ENCODE assay signal across 12 cellular contexts in the genomic region with DNA sequence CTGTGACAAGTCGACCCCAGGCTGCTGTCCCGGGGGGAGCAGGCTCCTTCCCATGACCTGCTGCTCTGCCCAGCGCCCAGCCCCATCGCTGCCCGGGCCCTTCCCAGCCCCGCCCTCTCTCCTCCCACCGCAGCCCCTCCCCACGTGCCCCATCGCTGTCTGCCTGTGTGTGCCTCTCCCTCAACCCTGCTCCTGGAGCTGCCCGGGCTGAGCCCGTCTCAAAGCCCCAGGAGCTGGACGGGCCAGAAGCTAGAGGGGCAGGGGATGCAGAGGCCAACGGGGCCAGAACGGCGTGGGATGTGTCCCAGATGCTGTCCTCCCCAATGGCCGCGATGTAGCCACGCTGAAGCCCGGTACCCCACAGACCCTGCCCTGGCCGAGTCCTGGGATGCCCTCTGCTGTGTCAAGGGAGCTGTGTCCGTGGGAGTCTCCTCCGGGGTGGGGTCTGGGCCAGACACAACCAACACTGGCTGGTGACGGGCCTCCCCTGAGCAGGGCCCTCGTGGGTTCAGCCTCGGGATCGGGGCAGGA.
DNase-seq lines count a peak whose midpoint lies in the region; ATAC-seq and TF ChIP-seq lines count a peak whose summit lies in the region.
"Had no signal": no experiment of that assay in that cellular context is flagged by ENCODE, and none has a peak within 500 bp of the region (broad histone marks: within the 10 kb centered on the region; RNA-seq: fewer than 3 reads in every experiment).

No MANE protein-coding gene starts in this region.

- no peaks in the 10 kb centered on the region for H3K4me1 Mint-ChIP-seq in activated CD8-positive, alpha-beta memory T cell treated with anti-CD3 and anti-CD28 coated beads, Interleukin-2, amount 10 ng/mL, durations not matched to agents 7 days and 5 days

- H3K79me2 ChIP-seq in hepatocyte = no peaks in the 10 kb centered on the region

- H3K9me2 ChIP-seq in hepatocyte (replicated peaks; ENCODE audit: insufficient read depth) = no peaks in the 10 kb centered on the region

- no peaks in the 10 kb centered on the region for H3K27me3 Mint-ChIP-seq in activated CD8-positive, alpha-beta memory T cell treated with anti-CD3 and anti-CD28 coated beads, Interleukin-2, amount 10 ng/mL, durations not matched to agents 7 days and 5 days

- ATAC-seq in activated CD8-positive, alpha-beta memory T cell treated with anti-CD3 and anti-CD28 coated beads, Interleukin-2, amount 10 ng/mL, durations not matched to agents 7 days and 5 days = no peak
- ATAC-seq in Panc1 (peak; percentile 51), right lobe of liver (peak in 1 of 4 donors; percentile 4)
- ATAC-seq: PC-3 had no signal

- H2AFZ ChIP-seq in hepatocyte = no peak overlapping the region

- H3K4me3 ChIP-seq in Panc1 (ENCODE audit: low read depth in 2 of 2, low read length in 2 of 2) = no peak overlapping the region
- no peak overlapping the region for H3K4me3 ChIP-seq in right lobe of liver
- H3K4me3 ChIP-seq in stomach = no peak overlapping the region
- no peak overlapping the region for H3K4me3 ChIP-seq in hepatocyte
- H3K4me3 ChIP-seq in thyroid gland (replicated peaks in 1 of 3) = no peak overlapping the region
- H3K4me3 ChIP-seq: BLaER1 treated with 17β-estradiol and CSF1 and Interleukin-3, amounts not matched to agents 10 nM and 100 nM had no signal

- no peaks in the 10 kb centered on the region for H3K27me3 ChIP-seq in Panc1 (ENCODE audit: control insufficient read depth, insufficient read depth, low read length)
- no peaks in the 10 kb centered on the region for H3K27me3 ChIP-seq in right lobe of liver
- no peaks in the 10 kb centered on the region for H3K27me3 ChIP-seq in stomach
- H3K27me3 ChIP-seq in hepatocyte = no peaks in the 10 kb centered on the region
- no peaks in the 10 kb centered on the region for H3K27me3 ChIP-seq in thyroid gland

- POLR2A ChIA-PET in Panc1 (lab: Charles Lee) = no interaction called here

- WGBS in right lobe of liver (ENCODE audit: insufficient coverage, low coverage, low lambda C conversion rate, missing lambda C conversion rate) = 87% methylated on average over 5 of the region's 26 CpGs
- 84 to 90% (median 87%) methylated on average over 20 to 26 of the region's 26 CpGs for WGBS in stomach, 5 donors
- 92% methylated on average over 24 of the region's 26 CpGs for WGBS in hepatocyte (ENCODE audit: low lambda C conversion rate, missing lambda C conversion rate)
- 75% methylated on average over 6 to 24 of the region's 26 CpGs for WGBS in thyroid gland, 2 donors

- CTCF ChIA-PET in activated CD8-positive, alpha-beta memory T cell treated with anti-CD3 and anti-CD28 coated beads, Interleukin-2, amount 10 ng/mL, durations not matched to agents 7 days and 5 days (lab: Charles Lee) = no interaction called here
- CTCF ChIA-PET in Panc1 (lab: Charles Lee) = no interaction called here

- no peak for TF ChIP-seq EP300 in stomach (IDR thresholded peaks at IDR 0.05)

- in situ Hi-C loops in Panc1 (cut with HindIII; ENCODE audit: low pct_unique_long_range_greater_than_20kb, low sequenced_read_pairs) = no loop called here

- TF ChIP-seq POLR2A in right lobe of liver (IDR thresholded peaks at IDR 0.05) = no peak
- no peak for TF ChIP-seq POLR2A in stomach (IDR thresholded peaks at IDR 0.05)
- TF ChIP-seq POLR2A in thyroid gland (IDR thresholded peaks at IDR 0.05) = no peak

- H3K36me3 ChIP-seq in Panc1 (ENCODE audit: control insufficient read depth, insufficient read depth, low read length) = no peaks in the 10 kb centered on the region
- H3K36me3 ChIP-seq in right lobe of liver = no peaks in the 10 kb centered on the region
- peaks cover 0 to 15% (median 0%) of the 10 kb centered on the region in 4 donors for H3K36me3 ChIP-seq in stomach
- H3K36me3 ChIP-seq in hepatocyte (replicated peaks; ENCODE audit: insufficient read depth, low read depth) = no peaks in the 10 kb centered on the region
- H3K36me3 ChIP-seq in thyroid gland = no peaks in the 10 kb centered on the region

- BruUV-seq in Panc1 (replicated peaks; lab: Mats Ljungman, UMichigan) = no TSS peak

- H3K4me1 ChIP-seq in Panc1 (ENCODE audit: control insufficient read depth, insufficient read depth, low read length) (no peaks in the 10 kb centered on the region), right lobe of liver (no peaks in the 10 kb centered on the region), stomach (peaks cover 0 to 5% (median 4%) of the 10 kb centered on the region in 4 donors), hepatocyte (ENCODE audit: insufficient read depth) (no peaks in the 10 kb centered on the region), thyroid gland (peaks cover 0 to 4% of the 10 kb centered on the region in 2 donors)

- no peak overlapping the region for H3K4me3 Mint-ChIP-seq in activated CD8-positive, alpha-beta memory T cell treated with anti-CD3 and anti-CD28 coated beads, Interleukin-2, amount 10 ng/mL, durations not matched to agents 7 days and 5 days

- no peak overlapping the region for H3K27ac ChIP-seq in Panc1 (ENCODE audit: low read length)
- no peak overlapping the region for H3K27ac ChIP-seq in right lobe of liver
- H3K27ac ChIP-seq in stomach = no peak overlapping the region
- H3K27ac ChIP-seq in hepatocyte = no peak overlapping the region
- H3K27ac ChIP-seq in thyroid gland = no peak overlapping the region
- H3K27ac ChIP-seq: BLaER1 treated with 17β-estradiol and CSF1 and Interleukin-3, amounts not matched to agents 10 nM and 100 nM had no signal

- H4K20me1 ChIP-seq in hepatocyte (ENCODE audit: insufficient read depth, poor library complexity, severe bottlenecking) = no peaks in the 10 kb centered on the region
- H4K20me1 ChIP-seq: BLaER1 treated with 17β-estradiol and CSF1 and Interleukin-3, amounts not matched to agents 10 nM and 100 nM had no signal

- peaks cover 5% of the 10 kb centered on the region for H3K9me3 Mint-ChIP-seq in activated CD8-positive, alpha-beta memory T cell treated with anti-CD3 and anti-CD28 coated beads, Interleukin-2, amount 10 ng/mL, durations not matched to agents 7 days and 5 days (ENCODE audit: low read depth)

- no peak overlapping the region for H3K4me2 ChIP-seq in hepatocyte

- no peaks in the 10 kb centered on the region for H3K9me3 ChIP-seq in Panc1 (ENCODE audit: control insufficient read depth, insufficient read depth, low read depth, low read length)
- no peaks in the 10 kb centered on the region for H3K9me3 ChIP-seq in right lobe of liver
- peaks cover 0 to 34% (median 11%) of the 10 kb centered on the region in 4 donors for H3K9me3 ChIP-seq in stomach
- peaks cover 9% of the 10 kb centered on the region for H3K9me3 ChIP-seq in hepatocyte (ENCODE audit: low read depth)
- no peaks in the 10 kb centered on the region for H3K9me3 ChIP-seq in thyroid gland

- peaks cover 47% of the 10 kb centered on the region for H3K36me3 Mint-ChIP-seq in activated CD8-positive, alpha-beta memory T cell treated with anti-CD3 and anti-CD28 coated beads, Interleukin-2, amount 10 ng/mL, durations not matched to agents 7 days and 5 days

- DNase-seq in activated CD8-positive, alpha-beta memory T cell treated with anti-CD3 and anti-CD28 coated beads, Interleukin-2, amount 50 U/mL, for 48 hours = peak; percentile 43
- DNase-seq in activated CD8-positive, alpha-beta memory T cell treated with anti-CD3 and anti-CD28 coated beads, Interleukin-2, amount 10 ng/mL, durations not matched to agents 7 days and 5 days = no peak
- no peak for DNase-seq in Panc1 (ENCODE audit: low read depth, low spot score)
- DNase-seq in right lobe of liver = peak; percentile 17 to 53 (median 43)
- peak; percentile 22 for DNase-seq in stomach
- no peak for DNase-seq in hepatocyte (ENCODE audit: low spot score)
- no peak for DNase-seq in ecto neural progenitor cell (ENCODE audit: low spot score)
- DNase-seq in thyroid gland = no peak
- DNase-seq: KG1, NCI-H1092 treated with DMSO at 0.1 percent for 48 hours, PC-3 had no signal

- no peak for TF ChIP-seq CTCF in Panc1 (IDR thresholded peaks at IDR 0.05)
- TF ChIP-seq CTCF in right lobe of liver (IDR thresholded peaks at IDR 0.05) = no peak
- no peak for TF ChIP-seq CTCF in stomach (IDR thresholded peaks at IDR 0.05)
- no peak for TF ChIP-seq CTCF in hepatocyte (IDR thresholded peaks at IDR 0.05; ENCODE audit: poor library complexity)
- TF ChIP-seq CTCF in thyroid gland (IDR thresholded peaks at IDR 0.05) = no peak

- intact Hi-C loops in Panc1 (cut with micrococcal nuclease; ENCODE audit: unreplicated experiment) (no loop called here), right lobe of liver (cut with DNase I) (no loop called here), stomach (cut with DNase I; ENCODE audit: low total_unique reads) (no loop called here), thyroid gland (cut with DNase I) (no loop called here)

- no peak overlapping the region for H3K27ac Mint-ChIP-seq in activated CD8-positive, alpha-beta memory T cell treated with anti-CD3 and anti-CD28 coated beads, Interleukin-2, amount 10 ng/mL, durations not matched to agents 7 days and 5 days

Comparison
In these comparisons a context has a peak if more than half of its experiments do, and no peak if none do; other contexts are left out.
1. DNase-seq: peak in activated CD8-positive, alpha-beta memory T cell treated with anti-CD3 and anti-CD28 coated beads, Interleukin-2, amount 50 U/mL, for 48 hours (single experiment), right lobe of liver (3 of 3) and stomach (single experiment); none in activated CD8-positive, alpha-beta memory T cell treated with anti-CD3 and anti-CD28 coated beads, Interleukin-2, amount 10 ng/mL, durations not matched to agents 7 days and 5 days (single experiment), Panc1 (single experiment), hepatocyte (single experiment), ecto neural progenitor cell (single experiment) and thyroid gland (0 of 2).